Comparison of ENCODE assay signal across 9 cellular contexts in the genomic region with DNA sequence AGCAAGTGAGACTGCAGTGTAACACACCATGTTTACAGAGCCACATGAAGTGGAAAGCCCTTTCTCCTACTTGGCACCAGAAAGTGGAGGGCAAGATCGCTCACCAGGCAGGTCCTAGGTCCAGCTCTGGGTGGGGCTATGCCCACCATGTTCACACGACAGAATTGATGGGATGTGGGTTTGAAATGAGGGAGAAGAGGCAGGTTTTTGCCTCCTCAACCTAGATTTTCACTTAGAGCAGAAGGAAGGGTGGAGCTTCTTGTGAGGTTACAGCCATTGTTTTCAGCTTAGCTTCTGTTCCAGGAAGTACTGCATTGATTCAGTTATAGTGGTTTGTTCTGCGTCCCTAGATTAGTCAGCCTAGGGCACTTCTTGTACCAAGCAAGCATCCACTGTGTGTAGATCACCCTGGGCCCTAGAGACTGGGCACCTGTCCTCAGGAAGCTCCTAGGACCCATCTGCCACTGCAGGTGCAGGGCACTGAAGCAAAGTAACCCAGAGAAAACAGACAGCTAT. TPM values are rescaled to one million over a fixed set of nuclear protein-coding genes. Genes with fewer than 3 reads are reported as not detected.
A peak's percentile ranks its signal among the peaks of the same experiment; 100 is the strongest.
DNase-seq lines count a peak whose midpoint lies in the region; ATAC-seq and TF ChIP-seq lines count a peak whose summit lies in the region.
"Had no signal": no experiment of that assay in that cellular context is flagged by ENCODE, and none has a peak within 500 bp of the region (broad histone marks: within the 10 kb centered on the region; RNA-seq: fewer than 3 reads in every experiment).

No MANE protein-coding gene starts in this region.

- BruUV-seq in MCF 10A (replicated peaks; lab: Mats Ljungman, UMichigan), result no TSS peak

- H3K9me3 Mint-ChIP-seq in MCF 10A (ENCODE audit: unreplicated experiment), result no peaks in the 10 kb centered on the region
- peaks cover 2% of the 10 kb centered on the region for H3K9me3 Mint-ChIP-seq in activated CD4-positive, alpha-beta T cell treated with anti-CD3 and anti-CD28 coated beads for 36 hours (ENCODE audit: low read depth)

- H3K4me3 Mint-ChIP-seq in MCF 10A (ENCODE audit: unreplicated experiment), result no peak overlapping the region
- peak overlapping the region; percentile 85 for H3K4me3 Mint-ChIP-seq in activated CD4-positive, alpha-beta T cell treated with anti-CD3 and anti-CD28 coated beads for 36 hours

- H3K9me3 ChIP-seq in breast epithelium (no peaks in the 10 kb centered on the region), left ventricle myocardium inferior (replicated peaks) (no peaks in the 10 kb centered on the region)

- peak; percentile 39 for ATAC-seq in HG03342 (IDR thresholded peaks at IDR 0.05; ENCODE audit: unreplicated experiment)
- peak; percentile 75 for ATAC-seq in activated CD4-positive, alpha-beta T cell treated with anti-CD3 and anti-CD28 coated beads for 36 hours

- H3K4me1 ChIP-seq in breast epithelium (no peaks in the 10 kb centered on the region), left ventricle myocardium inferior (no peaks in the 10 kb centered on the region), urinary bladder (ENCODE audit: insufficient read depth) (no peaks in the 10 kb centered on the region)

- intact Hi-C loops in breast epithelium (cut with DNase I; ENCODE audit: low total_unique reads), result no loop called here
- intact Hi-C loops in MCF 10A (cut with micrococcal nuclease), result no loop called here
- intact Hi-C loops in activated CD4-positive, alpha-beta T cell treated with anti-CD3 and anti-CD28 coated beads for 36 hours (cut with DNase I, micrococcal nuclease), result loop anchor here (1.0 to 10.0 kb wide), 10 partner anchors 88 to 1750 kb away; partner anchors contain the start of genes DDX20 (in 1 of the 2), DENND2D (in 1 of the 2), KCNC4 (in 1 of the 2) and LRIF1 (in 1 of the 2)
- intact Hi-C loops in left ventricle myocardium inferior (cut with micrococcal nuclease), result no loop called here

- POLR2A ChIA-PET in MCF 10A (lab: Yijun Ruan, JAX), result no interaction called here
- POLR2A ChIA-PET in activated CD4-positive, alpha-beta T cell treated with anti-CD3 and anti-CD28 coated beads for 36 hours (lab: Charles Lee), result interaction anchor here (0.6 to 2.7 kb wide), 9 partner anchors 15 to 342 kb away, joined by 3 to 15 read pairs (median 3); no protein-coding TSS in a partner anchor

- no peak overlapping the region for H3K27ac Mint-ChIP-seq in MCF 10A (ENCODE audit: low read depth, unreplicated experiment)
- peak overlapping the region; percentile 95 for H3K27ac Mint-ChIP-seq in activated CD4-positive, alpha-beta T cell treated with anti-CD3 and anti-CD28 coated beads for 36 hours

- no peak for TF ChIP-seq POLR2A in breast epithelium (IDR thresholded peaks at IDR 0.05)

- H3K4me1 Mint-ChIP-seq in MCF 10A (ENCODE audit: insufficient read depth, unreplicated experiment), result no peaks in the 10 kb centered on the region
- H3K4me1 Mint-ChIP-seq in activated CD4-positive, alpha-beta T cell treated with anti-CD3 and anti-CD28 coated beads for 36 hours, result peaks cover 46% of the 10 kb centered on the region

- WGBS in urinary bladder, result 55% methylated on average over 3 of the region's 3 CpGs

- H3K27me3 Mint-ChIP-seq in MCF 10A (ENCODE audit: insufficient read depth, unreplicated experiment), result no peaks in the 10 kb centered on the region
- H3K27me3 Mint-ChIP-seq in activated CD4-positive, alpha-beta T cell treated with anti-CD3 and anti-CD28 coated beads for 36 hours, result no peaks in the 10 kb centered on the region

- CTCF ChIA-PET in MCF 10A (lab: Yijun Ruan, JAX), result interaction anchor here (0.7 kb wide), 1 partner anchor 998 kb away, joined by 3 read pairs; no protein-coding TSS in a partner anchor
- CTCF ChIA-PET in activated CD4-positive, alpha-beta T cell treated with anti-CD3 and anti-CD28 coated beads for 36 hours (lab: Charles Lee), result interaction anchor here (0.8 to 1.3 kb wide), 7 partner anchors 11 to 117 kb away, joined by 3 read pairs; partner anchors contain the start of gene LRIF1

- TF ChIP-seq CTCF in breast epithelium (IDR thresholded peaks at IDR 0.05) (no peak), MCF 10A (IDR thresholded peaks at IDR 0.05; ENCODE audit: unreplicated experiment) (no peak), left ventricle myocardium inferior (IDR thresholded peaks at IDR 0.05; ENCODE audit: borderline replicate concordance) (no peak)

- H3K36me3 ChIP-seq in breast epithelium, result no peaks in the 10 kb centered on the region
- H3K36me3 ChIP-seq in left ventricle myocardium inferior, result no peaks in the 10 kb centered on the region
- no peaks in the 10 kb centered on the region for H3K36me3 ChIP-seq in urinary bladder (ENCODE audit: insufficient read depth)

- H3K36me3 Mint-ChIP-seq in MCF 10A (ENCODE audit: insufficient read depth, unreplicated experiment), result no peaks in the 10 kb centered on the region
- peaks cover 50% of the 10 kb centered on the region for H3K36me3 Mint-ChIP-seq in activated CD4-positive, alpha-beta T cell treated with anti-CD3 and anti-CD28 coated beads for 36 hours (ENCODE audit: low read depth)

- H3K27me3 ChIP-seq in breast epithelium (no peaks in the 10 kb centered on the region), left ventricle myocardium inferior (ENCODE audit: low read depth) (no peaks in the 10 kb centered on the region)

- H3K4me3 ChIP-seq in breast epithelium, result peak overlapping the region; percentile 22 to 36 (median 33)
- H3K4me3 ChIP-seq in left ventricle myocardium inferior, result peak overlapping the region; percentile 48
- peak overlapping the region; percentile 8 for H3K4me3 ChIP-seq in urinary bladder (ENCODE audit: low read depth, low read length)

- DNase-seq in breast epithelium (ENCODE audit: low spot score in 2 of 2) (no peak), MCF 10A (ENCODE audit: unreplicated experiment) (no peak), left ventricle myocardium inferior (no peak), SK-N-DZ (ENCODE audit: low spot score) (no peak), GM19238 (ENCODE audit: insufficient read length, low spot score) (no peak)
- DNase-seq in activated CD4-positive, alpha-beta T cell treated with anti-CD3 and anti-CD28 coated beads for 36 hours, result peak; percentile 75

- H3K27ac ChIP-seq in breast epithelium (peak overlapping the region in 1 of 2 donors; percentile 33), left ventricle myocardium inferior (replicated peaks) (peak overlapping the region; percentile 3), urinary bladder (ENCODE audit: low read depth) (no peak overlapping the region)

RNA-seq across cellular contexts. Expression of gene CD53, which starts 2.3 kb away (rescaled TPM):
- total RNA-seq in breast epithelium (10 to 100 TPM; 36.1 to 72.6 (median 50.2) TPM), MCF 10A (2022) (not detected in 2 replicates), left ventricle myocardium inferior (7.5 TPM), urinary bladder (21.5 TPM)
- 100 to 1,000 TPM; 238 to 244 TPM for total RNA-seq in activated CD4-positive, alpha-beta T cell treated with anti-CD3 and anti-CD28 coated beads for 36 hours
- polyA plus RNA-seq in urinary bladder, result 48.9 TPM
- not detected in 2 replicates for polyA plus RNA-seq in SK-N-DZ (2014; cell fraction: cytosol; rRNA removed)
- polyA plus RNA-seq in SK-N-DZ (2014; cell fraction: nucleus; rRNA removed), result not detected in 2 replicates
- polyA plus RNA-seq: BJ had no signal

Comparison
In these comparisons a context has a peak if more than half of its experiments do, and no peak if none do; other contexts are left out.
1. intact Hi-C loops: an anchor here in activated CD4-positive, alpha-beta T cell treated with anti-CD3 and anti-CD28 coated beads for 36 hours (1.0 to 10.0 kb wide); none called in breast epithelium, MCF 10A and left ventricle myocardium inferior.